ENCODE assay signal across 8 cellular contexts in genomic region chr2:42238644-42239288, GRCh38.
A peak's percentile ranks its signal among the peaks of the same experiment; 100 is the strongest.
DNase-seq lines count a peak whose midpoint lies in the region; ATAC-seq, FAIRE-seq and TF ChIP-seq lines count a peak whose summit lies in the region.

No MANE protein-coding gene starts in this region.

- no peak overlapping the region for H2BK15ac ChIP-seq in H1 (ENCODE audit: low read length)

- peaks cover 19% of the 10 kb centered on the region for H3K4me1 ChIP-seq in Karpas-422 (ENCODE audit: low read length)
- H3K4me1 ChIP-seq in H1 (replicated peaks in 1 of 4; ENCODE audit: control insufficient read depth in 3 of 4, insufficient read depth in 4 of 4, low read length in 3 of 4): peaks cover 0 to 6% (median 1%) of the 10 kb centered on the region in 4 experiments; a peak in 2 of 7 replicates
- peaks cover 3% of the 10 kb centered on the region for H3K4me1 ChIP-seq in neural progenitor cell

- H3K9me3 ChIP-seq in Karpas-422 (ENCODE audit: low read length) (no peaks in the 10 kb centered on the region), H1 (ENCODE audit: insufficient read depth in 2 of 2, low read depth in 1 of 2, low read length in 1 of 2) (no peaks in the 10 kb centered on the region), neural progenitor cell (ENCODE audit: low read depth) (no peaks in the 10 kb centered on the region)

- no peak overlapping the region for H4K8ac ChIP-seq in H1 (ENCODE audit: extremely low read depth, insufficient read depth, low read length)

- H3K23me2 ChIP-seq in H1 (ENCODE audit: low read depth, low read length): no peaks in the 10 kb centered on the region

- H3K9me2 ChIP-seq in Karpas-422 (replicated peaks; ENCODE audit: insufficient read depth, low read length): no peaks in the 10 kb centered on the region

- H3K4me3 ChIP-seq in Karpas-422 (ENCODE audit: low read length): no peak overlapping the region
- H3K4me3 ChIP-seq in H1 (ENCODE audit: extremely low read depth in 1 of 4, insufficient read depth in 2 of 4, low read depth in 3 of 4, low read length in 4 of 4): no peak overlapping the region
- no peak overlapping the region for H3K4me3 ChIP-seq in neural progenitor cell

- H3K27ac ChIP-seq in Karpas-422 (ENCODE audit: low read length) (no peak overlapping the region), H1 (ENCODE audit: low read depth, low read length) (no peak overlapping the region), neural progenitor cell (no peak overlapping the region)

- DNase-seq in DMS53 (lab: John Stamatoyannopoulos, UW) (peak; percentile 90), Karpas-422 (peak; percentile 79), H1 (ENCODE audit: low read depth in 1 of 2, low spot score in 2 of 2) (peak; percentile 23 to 63), neural progenitor cell (ENCODE audit: low spot score) (peak; percentile 50), RCC 7860 (ENCODE audit: low spot score) (no peak), OCI-M2 (lab: John Stamatoyannopoulos, UW; ENCODE audit: unreplicated experiment) (no peak)
- peak; percentile 21 for DNase-seq in activated CD4-positive, alpha-beta T cell treated with anti-CD3 and anti-CD28 coated beads for 1 hour

- no peak overlapping the region for H3K4me3 Mint-ChIP-seq in neural progenitor cell

- CTCF ChIA-PET in H1 (lab: Charles Lee; ENCODE audit: partially characterized antibody): interaction anchor here (0.6 to 8.0 kb wide), 28 partner anchors 9 to 545 kb away, joined by 3 to 96 read pairs (median 4); no protein-coding TSS in a partner anchor

- TF ChIP-seq CTCF in H1 (IDR thresholded peaks at IDR 0.05; ENCODE audit: control extremely low read depth in 1 of 3, insufficient read depth in 1 of 3, low read depth in 1 of 3, low read length in 3 of 3): peak; percentile 61 to 75 (median 68)
- peak; percentile 51 for TF ChIP-seq CTCF in neural progenitor cell (IDR thresholded peaks at IDR 0.05)

- peaks cover 10% of the 10 kb centered on the region for H3K4me1 Mint-ChIP-seq in neural progenitor cell

- no peak overlapping the region for H3K56ac ChIP-seq in H1 (replicated peaks; ENCODE audit: insufficient read length, low read depth, low read length)

- H2AFZ ChIP-seq in Karpas-422 (ENCODE audit: low read length) (no peak overlapping the region), H1 (ENCODE audit: low read length) (no peak overlapping the region), neural progenitor cell (replicated peaks) (no peak overlapping the region)

- H4K5ac ChIP-seq in H1 (ENCODE audit: insufficient read length, low read depth, low read length): no peak overlapping the region

- no peak overlapping the region for H3K4ac ChIP-seq in H1 (replicated peaks; ENCODE audit: insufficient read length, low read depth, low read length)

- no peak overlapping the region for H2BK20ac ChIP-seq in H1 (ENCODE audit: low read length)

- no peak overlapping the region for H3K9ac ChIP-seq in Karpas-422 (ENCODE audit: low read length)
- no peak overlapping the region for H3K9ac ChIP-seq in H1 (replicated peaks in 1 of 4; ENCODE audit: extremely low read depth in 1 of 4, low read depth in 3 of 4, low read length in 3 of 4)
- no peak overlapping the region for H3K9ac ChIP-seq in neural progenitor cell

- H3K36me3 Mint-ChIP-seq in neural progenitor cell: no peaks in the 10 kb centered on the region

- H2BK12ac ChIP-seq in H1 (ENCODE audit: low read depth, low read length): no peak overlapping the region

- peak; percentile 83 to 85 for TF ChIP-seq RAD21 in H1 (IDR thresholded peaks at IDR 0.05 in 1 of 2, conservative IDR thresholded peaks at IDR 0.05 in 1 of 2; ENCODE audit: low read depth in 2 of 2, low read length in 2 of 2)

- H3K9me3 Mint-ChIP-seq in neural progenitor cell: no peaks in the 10 kb centered on the region

- no peak overlapping the region for H3K23ac ChIP-seq in H1 (ENCODE audit: insufficient read length)

- H3F3A ChIP-seq in neural progenitor cell (ENCODE audit: low read depth): peaks cover 6% of the 10 kb centered on the region

- peaks cover 3% of the 10 kb centered on the region; the same call in 1 of the 2 replicates for H3K79me1 ChIP-seq in H1 (ENCODE audit: low read depth, low read length)

- no peaks in the 10 kb centered on the region for H3K27me3 Mint-ChIP-seq in neural progenitor cell (ENCODE audit: insufficient read depth, low read depth)

- no peak overlapping the region for H3K14ac ChIP-seq in H1 (ENCODE audit: insufficient read length)

- H3K27me3 ChIP-seq in Karpas-422 (ENCODE audit: low read length) (no peaks in the 10 kb centered on the region), H1 (replicated peaks in 1 of 4; ENCODE audit: control insufficient read depth in 3 of 4, extremely low read depth in 1 of 4, insufficient read depth in 3 of 4, low read length in 3 of 4) (no peaks in the 10 kb centered on the region), neural progenitor cell (no peaks in the 10 kb centered on the region)

- H3K4me2 ChIP-seq in Karpas-422 (ENCODE audit: low read depth, low read length, poor library complexity, severe bottlenecking): no peak overlapping the region
- no peak overlapping the region for H3K4me2 ChIP-seq in H1 (ENCODE audit: insufficient read depth in 1 of 2, low read depth in 2 of 2, low read length in 2 of 2)
- H3K4me2 ChIP-seq in neural progenitor cell: no peak overlapping the region

- ATAC-seq in GM19452 (IDR thresholded peaks at IDR 0.05; ENCODE audit: unreplicated experiment): peak; percentile 78

- FAIRE-seq in H1 (lab: Jason Lieb, UNC): peak; percentile 81
- FAIRE-seq in RCC 7860 (lab: Jason Lieb, UNC): no peak

- H3K79me2 ChIP-seq in Karpas-422 (ENCODE audit: low read length): peaks cover 99% of the 10 kb centered on the region
- H3K79me2 ChIP-seq in H1 (ENCODE audit: control insufficient read depth in 1 of 2, insufficient read depth in 2 of 2, low read length in 2 of 2): peaks cover 0 to 81% of the 10 kb centered on the region in 2 experiments; a peak in 2 of 4 replicates
- H3K79me2 ChIP-seq in neural progenitor cell (ENCODE audit: low read depth): peaks cover 100% of the 10 kb centered on the region

- no peak overlapping the region for H3K27ac Mint-ChIP-seq in neural progenitor cell

- WGBS in H1 (ENCODE audit: extremely low coverage in 1 of 2, insufficient coverage in 1 of 2, insufficient read length in 1 of 2, insufficient replicate concordance in 2 of 2, low coverage in 1 of 2, low lambda C conversion rate in 2 of 2, missing lambda C conversion rate in 1 of 2), 2 experiments: 80% methylated on average over 7 of the region's 7 CpGs; no CpG with 5 or more reads in 1 of the 2 experiments

- H3K36me3 ChIP-seq in Karpas-422 (ENCODE audit: insufficient read depth, low read length): no peaks in the 10 kb centered on the region
- H3K36me3 ChIP-seq in H1 (ENCODE audit: control insufficient read depth in 2 of 4, insufficient read depth in 4 of 4, low read length in 3 of 4): no peaks in the 10 kb centered on the region
- no peaks in the 10 kb centered on the region for H3K36me3 ChIP-seq in neural progenitor cell

- TF ChIP-seq EP300 in H1 (IDR thresholded peaks at IDR 0.05; ENCODE audit: borderline replicate concordance in 1 of 2, low read depth in 2 of 2, low read length in 2 of 2): no peak

- 0 out of 2 replicates have a peak, but pooled peaks cover 3% of the 10 kb centered on the region for H4K20me1 ChIP-seq in Karpas-422 (ENCODE audit: insufficient read depth, low read depth, low read length)
- H4K20me1 ChIP-seq in H1 (replicated peaks in 1 of 2; ENCODE audit: control insufficient read depth in 1 of 2, insufficient read depth in 2 of 2, low read length in 2 of 2): peaks cover 0 to 2% of the 10 kb centered on the region in 2 experiments
- peaks cover 86% of the 10 kb centered on the region for H4K20me1 ChIP-seq in neural progenitor cell (ENCODE audit: low read depth)

- no peak overlapping the region for H2BK120ac ChIP-seq in H1 (replicated peaks; ENCODE audit: low read depth, low read length)

- TF ChIP-seq POLR2A in H1 (IDR thresholded peaks at IDR 0.05; ENCODE audit: control extremely low read depth in 1 of 2, low read depth in 2 of 2, low read length in 2 of 2): no peak

- no peak overlapping the region for H3K18ac ChIP-seq in H1 (ENCODE audit: extremely low read depth, low read length)

- H4K91ac ChIP-seq in H1 (replicated peaks; ENCODE audit: insufficient read length, low read length): no peak overlapping the region

- POLR2A ChIA-PET in H1 (lab: Charles Lee; ENCODE audit: partially characterized antibody): no interaction called here

- no peak overlapping the region for H2BK5ac ChIP-seq in H1 (ENCODE audit: low read depth, low read length)

- H2AK5ac ChIP-seq in H1 (ENCODE audit: low read depth, low read length): no peak overlapping the region

TF ChIP-seq in H1, 55 proteins besides CTCF, POLR2A, EP300 and RAD21 (continues in another document):
- TF ChIP-seq RBBP5 (IDR thresholded peaks at IDR 0.05; ENCODE audit: borderline replicate concordance, low read depth, low read length): no peak
- no peak for TF ChIP-seq BCL11A (IDR thresholded peaks at IDR 0.05; ENCODE audit: low read depth in 2 of 2, low read length in 2 of 2)
- TF ChIP-seq MAX (IDR thresholded peaks at IDR 0.05): no peak
- TF ChIP-seq CEBPB (IDR thresholded peaks at IDR 0.05; ENCODE audit: low read depth, low read length): no peak
- TF ChIP-seq EGR1 (IDR thresholded peaks at IDR 0.05; ENCODE audit: borderline replicate concordance, low read depth, low read length): no peak
- TF ChIP-seq ZNF274 (IDR thresholded peaks at IDR 0.05; ENCODE audit: borderline replicate concordance, extremely low read depth, low read length): no peak
- TF ChIP-seq MAFK (IDR thresholded peaks at IDR 0.05; ENCODE audit: low read depth, low read length): no peak
- no peak for TF ChIP-seq YY1 (IDR thresholded peaks at IDR 0.05; ENCODE audit: low read depth, low read length)
- no peak for TF ChIP-seq CBX8 (IDR thresholded peaks at IDR 0.05; ENCODE audit: borderline replicate concordance, low read depth, low read length)
- no peak for TF ChIP-seq RXRA (IDR thresholded peaks at IDR 0.05; ENCODE audit: insufficient read depth, low read depth, low read length)
- no peak for TF ChIP-seq SUZ12 (IDR thresholded peaks at IDR 0.05; ENCODE audit: low read length)
- no peak for TF ChIP-seq ATF2 (IDR thresholded peaks at IDR 0.05; ENCODE audit: low read length)

Comparison
In these comparisons a context has a peak if more than half of its experiments do, and no peak if none do; other contexts are left out.
1. DNase-seq: peak in DMS53 (single experiment), Karpas-422 (single experiment), activated CD4-positive, alpha-beta T cell treated with anti-CD3 and anti-CD28 coated beads for 1 hour (single experiment), H1 (2 of 2) and neural progenitor cell (single experiment); none in RCC 7860 (single experiment) and OCI-M2 (single experiment).